Comparison of ENCODE assay signal across 9 cellular contexts in the genomic region with DNA sequence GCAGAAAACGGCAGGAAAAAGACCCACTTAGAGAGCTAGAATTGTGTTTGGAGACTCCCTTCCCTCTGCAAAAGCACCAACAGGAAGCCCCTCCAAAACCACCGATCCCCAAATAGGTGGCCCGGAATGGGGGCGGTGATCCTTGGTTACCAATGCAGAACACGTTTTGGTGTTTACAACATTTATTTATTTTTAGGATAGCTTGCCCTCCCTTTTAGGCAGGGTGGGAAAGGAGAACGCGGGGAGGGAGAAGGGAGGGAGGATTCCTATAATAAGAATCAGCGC. TPM values are rescaled to one million over a fixed set of nuclear protein-coding genes. Genes with fewer than 3 reads are reported as not detected.
DNase-seq lines count a peak whose midpoint lies in the region; ATAC-seq and TF ChIP-seq lines count a peak whose summit lies in the region.
"Had no signal": no experiment of that assay in that cellular context is flagged by ENCODE, and none has a peak within 500 bp of the region (broad histone marks: within the 10 kb centered on the region; RNA-seq: fewer than 3 reads in every experiment).

No MANE protein-coding gene starts in this region.

- CTCF ChIA-PET in activated B cell treated with CpG ODN at 0.5 μM for 24 hours (lab: Charles Lee), result interaction anchor here (1.1 kb wide), 1 partner anchor 113 kb away, joined by 3 read pairs; no protein-coding TSS in a partner anchor

- H3K27me3 Mint-ChIP-seq in activated B cell treated with CpG ODN at 0.5 μM for 24 hours, result peaks cover 53% of the 10 kb centered on the region

- no peaks in the 10 kb centered on the region for H3K36me3 ChIP-seq in left ventricle myocardium inferior
- no peaks in the 10 kb centered on the region for H3K36me3 ChIP-seq in skeletal muscle satellite cell (ENCODE audit: insufficient read depth, low read length)
- H3K36me3 ChIP-seq: neutrophil had no signal

- no peak overlapping the region for H3K9ac ChIP-seq in skeletal muscle satellite cell (ENCODE audit: low read depth, low read length)

- H3K4me1 ChIP-seq in left ventricle myocardium inferior (peaks cover 34% of the 10 kb centered on the region), skeletal muscle satellite cell (ENCODE audit: control insufficient read depth, insufficient read depth, low read length) (peaks cover 19% of the 10 kb centered on the region)

- H3K4me2 ChIP-seq in skeletal muscle satellite cell (ENCODE audit: low read length), result peak overlapping the region; percentile 97

- H3K27me3 ChIP-seq in left ventricle myocardium inferior (ENCODE audit: low read depth), result peaks cover 73% of the 10 kb centered on the region
- peaks cover 48% of the 10 kb centered on the region for H3K27me3 ChIP-seq in skeletal muscle satellite cell (ENCODE audit: control insufficient read depth, insufficient read depth, low read length)

- H3K4me3 Mint-ChIP-seq in activated B cell treated with CpG ODN at 0.5 μM for 24 hours, result peak overlapping the region; percentile 48

- H3K27ac Mint-ChIP-seq in activated B cell treated with CpG ODN at 0.5 μM for 24 hours, result no peak overlapping the region

- H3K4me3 ChIP-seq in GM12864 (ENCODE audit: low read depth, low read length), result peak overlapping the region; percentile 51
- peak overlapping the region; percentile 69 for H3K4me3 ChIP-seq in left ventricle myocardium inferior
- H3K4me3 ChIP-seq in skeletal muscle satellite cell (ENCODE audit: low read length), result peak overlapping the region; percentile 71

- POLR2A ChIA-PET in activated B cell treated with CpG ODN at 0.5 μM for 24 hours (lab: Charles Lee), result no interaction called here

- peaks cover 3% of the 10 kb centered on the region for H3K9me3 Mint-ChIP-seq in activated B cell treated with CpG ODN at 0.5 μM for 24 hours

- intact Hi-C loops in activated B cell treated with CpG ODN at 0.5 μM for 24 hours (cut with micrococcal nuclease), result loop anchor here (5.0 to 10.0 kb wide), 2 partner anchors 113 to 946 kb away; no protein-coding TSS in a partner anchor
- intact Hi-C loops in left ventricle myocardium inferior (cut with micrococcal nuclease), result no loop called here

- H3K36me3 Mint-ChIP-seq in activated B cell treated with CpG ODN at 0.5 μM for 24 hours (ENCODE audit: low read depth), result no peaks in the 10 kb centered on the region

- no peak for DNase-seq in GM12864 (ENCODE audit: low read depth)
- no peak for DNase-seq in activated B cell treated with CpG ODN at 0.5 μM for 24 hours
- no peak for DNase-seq in left ventricle myocardium inferior
- DNase-seq in RKO (ENCODE audit: low spot score), result no peak
- DNase-seq in NCI-H2227 treated with DMSO at 0.1 percent for 48 hours (lab: John Stamatoyannopoulos, UW), result no peak
- no peak for DNase-seq in NCI-H2196 treated with DMSO at 0.1 percent for 48 hours (lab: John Stamatoyannopoulos, UW; ENCODE audit: unreplicated experiment)

- H3K4me1 Mint-ChIP-seq in activated B cell treated with CpG ODN at 0.5 μM for 24 hours, result peaks cover 24% of the 10 kb centered on the region

- TF ChIP-seq CTCF in GM12864 (IDR thresholded peaks at IDR 0.05; ENCODE audit: low read depth, low read length, missing control alignments) (no peak), activated B cell treated with CpG ODN at 0.5 μM for 24 hours (IDR thresholded peaks at IDR 0.05) (no peak), left ventricle myocardium inferior (IDR thresholded peaks at IDR 0.05; ENCODE audit: borderline replicate concordance) (no peak)

- ATAC-seq in activated B cell treated with CpG ODN at 0.5 μM for 24 hours (ENCODE audit: low read depth) (no peak), HG03442 (IDR thresholded peaks at IDR 0.05; ENCODE audit: unreplicated experiment) (no peak)

- H3K9me3 ChIP-seq in left ventricle myocardium inferior (replicated peaks) (peaks cover 14% of the 10 kb centered on the region), skeletal muscle satellite cell (replicated peaks; ENCODE audit: low read length) (no peaks in the 10 kb centered on the region)
- H3K9me3 ChIP-seq: neutrophil had no signal

- H3K27ac ChIP-seq in left ventricle myocardium inferior (replicated peaks), result peak overlapping the region; percentile 61
- H3K27ac ChIP-seq: neutrophil had no signal

RNA-seq across cellular contexts. Expression of gene NTRK2, which starts 0.6 kb away (rescaled TPM):
- total RNA-seq in activated B cell treated with CpG ODN at 0.5 μM for 24 hours (0.07 and 0.10 TPM in 2 replicates), left ventricle myocardium inferior (3.8 TPM)
- not detected in 2 replicates for total RNA-seq in skeletal muscle satellite cell (2012; rRNA removed)
